1 cellular context compared by ENCODE assay signal in genomic region chr19:48480476-48481190, GRCh38.
A peak's percentile ranks its signal among the peaks of the same experiment; 100 is the strongest.
TF ChIP-seq lines count a peak whose summit lies in the region.

No MANE protein-coding gene starts in this region.

TF ChIP-seq in H1, 55 proteins besides CTCF, POLR2A, EP300 and RAD21:
- TF ChIP-seq POLR2AphosphoS5 (IDR thresholded peaks at IDR 0.05; ENCODE audit: low read depth, low read length), result peak; percentile 41; the same call in 1 of the 2 replicates
- TF ChIP-seq TCF12 (IDR thresholded peaks at IDR 0.05; ENCODE audit: low read depth, low read length), result no peak
